ENCODE assay signal across 29 cellular contexts in the genomic region with DNA sequence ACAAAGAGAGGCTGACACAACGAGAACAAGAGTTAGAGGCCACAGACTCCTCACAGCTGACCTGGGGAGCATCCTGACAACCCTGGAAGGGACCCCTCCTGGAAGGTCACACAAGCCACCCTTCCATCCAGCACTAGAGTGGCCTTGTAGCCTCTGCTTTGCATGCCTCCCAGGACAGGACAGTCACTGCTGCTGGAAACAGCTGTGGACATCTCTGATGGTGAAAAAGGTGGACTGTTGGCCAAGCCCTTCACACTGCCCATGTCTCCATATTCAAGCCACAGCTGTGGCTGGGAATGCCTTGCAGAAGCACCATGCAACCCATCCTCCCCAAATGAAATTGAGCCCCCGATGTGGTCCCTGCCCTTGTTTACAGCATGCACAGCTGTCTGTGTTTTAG.
"Had no signal": no experiment of that assay in that cellular context is flagged by ENCODE, and none has a peak within 500 bp of the region (broad histone marks: within the 10 kb centered on the region; RNA-seq: fewer than 3 reads in every experiment).

No MANE protein-coding gene starts in this region.

- H3K27ac ChIP-seq: colonic mucosa, coronary artery, dorsolateral prefrontal cortex, epithelial cell of prostate, esophagus muscularis mucosa, esophagus squamous epithelium, foreskin keratinocyte, gastrocnemius medialis, gastroesophageal sphincter, heart left ventricle, heart right ventricle had no signal

- H3K9me3 Mint-ChIP-seq: dendritic cell treated with granulocyte-macrophage colony-stimulating factor and Interleukin-4, amounts not matched to agents 40 ng/mL and 50 ng/mL, for 4 days; effector memory CD8-positive, alpha-beta T cell had no signal

- H3K4me1 ChIP-seq: colonic mucosa, esophagus muscularis mucosa, esophagus squamous epithelium, foreskin keratinocyte, gastrocnemius medialis, gastroesophageal sphincter, heart left ventricle, heart right ventricle had no signal

- H3K4me3 ChIP-seq: colonic mucosa, coronary artery, dorsolateral prefrontal cortex, esophagus muscularis mucosa, esophagus squamous epithelium, gastrocnemius medialis, gastroesophageal sphincter, heart left ventricle, heart right ventricle had no signal

- H3K27me3 ChIP-seq: colonic mucosa, esophagus squamous epithelium, foreskin keratinocyte, gastrocnemius medialis, heart left ventricle had no signal

- DNase-seq: colonic mucosa; cortex of kidney; dermis blood vessel endothelial cell; dorsolateral prefrontal cortex; effector CD4-positive, alpha-beta T cell; effector CD8-positive, alpha-beta T cell; effector memory CD4-positive, alpha-beta T cell; effector memory CD8-positive, alpha-beta T cell; endodermal cell; erythroblast; esophagus squamous epithelium; foreskin fibroblast; foreskin keratinocyte; foreskin melanocyte; gastrocnemius medialis; glutamatergic neuron; head of caudate nucleus; heart left ventricle; heart right ventricle had no signal

- H3K27ac Mint-ChIP-seq: dendritic cell treated with granulocyte-macrophage colony-stimulating factor and Interleukin-4, amounts not matched to agents 40 ng/mL and 50 ng/mL, for 4 days; effector memory CD8-positive, alpha-beta T cell; endodermal cell had no signal

- H3K4me3 Mint-ChIP-seq: dendritic cell treated with granulocyte-macrophage colony-stimulating factor and Interleukin-4, amounts not matched to agents 40 ng/mL and 50 ng/mL, for 4 days; effector memory CD8-positive, alpha-beta T cell; endodermal cell had no signal

- H3K4me1 Mint-ChIP-seq: endodermal cell had no signal

- H3K36me3 ChIP-seq: colonic mucosa, esophagus muscularis mucosa, esophagus squamous epithelium, gastrocnemius medialis, gastroesophageal sphincter, heart left ventricle, heart right ventricle had no signal

- FAIRE-seq: colon, endometrium, endothelial cell of umbilical vein, frontal cortex had no signal

- ATAC-seq: effector memory CD8-positive, alpha-beta T cell; esophagus mucosa; foreskin keratinocyte; gastrocnemius medialis; gastroesophageal sphincter; heart left ventricle; heart right ventricle had no signal

- H3K9me3 ChIP-seq: colonic mucosa, esophagus muscularis mucosa, esophagus squamous epithelium, gastrocnemius medialis, heart left ventricle had no signal

- H3K27me3 Mint-ChIP-seq: dendritic cell treated with granulocyte-macrophage colony-stimulating factor and Interleukin-4, amounts not matched to agents 40 ng/mL and 50 ng/mL, for 4 days had no signal
